Comparison of ENCODE assay signal across 28 cellular contexts in genomic region chr1:167584581-167584980, GRCh38.
"Had no signal": no experiment of that assay in that cellular context is flagged by ENCODE, and none has a peak within 500 bp of the region (broad histone marks: within the 10 kb centered on the region; RNA-seq: fewer than 3 reads in every experiment).

No MANE protein-coding gene starts in this region.

- ATAC-seq: left colon; left lung; lower lobe of right lung; natural killer cell; right lobe of liver; stimulated activated naive CD8-positive, alpha-beta T cell treated with anti-CD3 and anti-CD28 coated beads, Interleukin-15, Interleukin-2, amounts not matched to agents 100 U/mL and 50 U/mL, for 24 hours had no signal

- H3K4me1 ChIP-seq: lower lobe of right lung, right atrium auricular region, stomach, testis, thyroid gland, transverse colon, upper lobe of left lung, vagina had no signal

- H3K36me3 ChIP-seq: left lung, lower lobe of right lung, ovary, right atrium auricular region, right lobe of liver, stomach, thyroid gland, transverse colon, upper lobe of left lung, vagina had no signal

- DNase-seq: hippocampal formation; immature natural killer cell; kidney; left colon; left lung; lower lobe of right lung; mammary epithelial cell; mesenchymal stem cell; naive B cell; natural killer cell; nephron progenitor cell; ovary; right lobe of liver; stimulated activated CD4-positive, alpha-beta T cell treated with anti-CD3 and anti-CD28 coated beads, Interleukin-12 subunit alpha, Interleukin-12 subunit beta, amount 100 ng/mL, for 4 hours; stimulated activated CD4-positive, alpha-beta T cell treated with anti-CD3 and anti-CD28 coated beads, Interleukin-15, amount 100 ng/mL, for 24 hours; stimulated activated CD4-positive, alpha-beta T cell treated with anti-CD3 and anti-CD28 coated beads, Interleukin-2, amount 100 ng/mL, for 24 hours; stimulated activated CD4-positive, alpha-beta T cell treated with anti-CD3 and anti-CD28 coated beads, Interleukin-4, amount 100 ng/mL, for 1 hour; stimulated activated naive B cell treated with anti-CD40 and anti-IgM and Interleukin-4, amounts not matched to agents 10 μg/mL and 1 μg/mL and 100 μg/mL, for 72 hours; stimulated activated naive CD8-positive, alpha-beta T cell treated with anti-CD3 and anti-CD28 coated beads, Interleukin-15, Interleukin-2, amounts not matched to agents 100 U/mL and 50 U/mL, for 24 hours; stomach; testis; thyroid gland; transverse colon; upper lobe of left lung had no signal

- H3K4me3 ChIP-seq: left lung, lower lobe of right lung, ovary, right atrium auricular region, right lobe of liver, skin epidermis, stomach, testis, thyroid gland, transverse colon, upper lobe of left lung, vagina had no signal

- H3K36me3 Mint-ChIP-seq: immature natural killer cell; natural killer cell; stimulated activated naive B cell treated with anti-CD40 and anti-IgM and Interleukin-4, amounts not matched to agents 10 μg/mL and 1 μg/mL and 100 μg/mL, for 72 hours had no signal

- H3K9me3 ChIP-seq: left lung, lower lobe of right lung, ovary, right atrium auricular region, right lobe of liver, stomach, testis, thyroid gland, transverse colon, upper lobe of left lung, vagina had no signal

- H3K27me3 ChIP-seq: left lung, ovary, right atrium auricular region, right lobe of liver, stomach, testis, thyroid gland, transverse colon, upper lobe of left lung, vagina had no signal

- H3K9me3 Mint-ChIP-seq: immature natural killer cell, naive B cell, natural killer cell, nephron progenitor cell had no signal

- H3K4me3 Mint-ChIP-seq: immature natural killer cell; natural killer cell; nephron progenitor cell; stimulated activated naive B cell treated with anti-CD40 and anti-IgM and Interleukin-4, amounts not matched to agents 10 μg/mL and 1 μg/mL and 100 μg/mL, for 72 hours had no signal

- H3K27me3 Mint-ChIP-seq: naive B cell; progenitor cell of endocrine pancreas; stimulated activated naive B cell treated with anti-CD40 and anti-IgM and Interleukin-4, amounts not matched to agents 10 μg/mL and 1 μg/mL and 100 μg/mL, for 72 hours had no signal

- H3K27ac Mint-ChIP-seq: immature natural killer cell; natural killer cell; nephron progenitor cell; stimulated activated naive B cell treated with anti-CD40 and anti-IgM and Interleukin-4, amounts not matched to agents 10 μg/mL and 1 μg/mL and 100 μg/mL, for 72 hours had no signal

- H3K4me1 Mint-ChIP-seq: nephron progenitor cell had no signal

- H3K27ac ChIP-seq: left lung, lower lobe of right lung, ovary, right atrium auricular region, right lobe of liver, skin epidermis, stomach, testis, thyroid gland, transverse colon, upper lobe of left lung, vagina had no signal
